In genomic region chr19:3397266-3398022, GRCh38 we compare ENCODE assay signal across 12 cellular contexts. TPM values are rescaled to one million over a fixed set of nuclear protein-coding genes. Genes with fewer than 3 reads are reported as not detected.
DNase-seq lines count a peak whose midpoint lies in the region; ATAC-seq and TF ChIP-seq lines count a peak whose summit lies in the region.
"Had no signal": no experiment of that assay in that cellular context is flagged by ENCODE, and none has a peak within 500 bp of the region (broad histone marks: within the 10 kb centered on the region; RNA-seq: fewer than 3 reads in every experiment).

No MANE protein-coding gene starts in this region.

- H3K4me3 ChIP-seq in Caco-2 (ENCODE audit: low read depth, low read length): no peak overlapping the region
- H3K4me3 ChIP-seq in right cardiac atrium (ENCODE audit: low read length): no peak overlapping the region
- peak overlapping the region; percentile 57 for H3K4me3 ChIP-seq in psoas muscle
- H3K4me3 ChIP-seq: hepatocyte had no signal

- intact Hi-C loops in Caco-2 (cut with micrococcal nuclease; ENCODE audit: unreplicated experiment) (no loop called here), right cardiac atrium (cut with DNase I) (no loop called here), psoas muscle (cut with DNase I) (no loop called here)

- WGBS in right cardiac atrium: 41% methylated on average over 17 of the region's 17 CpGs
- 17 to 32% (median 21%) methylated on average over 16 to 17 of the region's 17 CpGs for WGBS in psoas muscle, 3 donors

- H3K36me3 Mint-ChIP-seq in Caco-2 (ENCODE audit: insufficient read depth, unreplicated experiment): no peaks in the 10 kb centered on the region

- H3K9me3 ChIP-seq in Caco-2 (no peaks in the 10 kb centered on the region), right cardiac atrium (ENCODE audit: control insufficient read depth, low read length) (no peaks in the 10 kb centered on the region), psoas muscle (no peaks in the 10 kb centered on the region)

- peak; percentile 56 to 57 for ATAC-seq in right cardiac atrium
- peak; percentile 44 to 59 (median 50) for ATAC-seq in psoas muscle
- ATAC-seq in GM21381 (IDR thresholded peaks at IDR 0.05; ENCODE audit: unreplicated experiment): no peak

- BruUV-seq in Caco-2 (replicated peaks; lab: Mats Ljungman, UMichigan): no TSS peak

- POLR2A ChIA-PET in Caco-2 (lab: Charles Lee): no interaction called here

- no peaks in the 10 kb centered on the region for H3K9me3 Mint-ChIP-seq in Caco-2 (ENCODE audit: unreplicated experiment)

- H3K27ac ChIP-seq in angular gyrus (ENCODE audit: low read depth, low read length) (peak overlapping the region; percentile 99), right cardiac atrium (ENCODE audit: low read length) (peak overlapping the region; percentile 78), psoas muscle (peak overlapping the region; percentile 100)
- H3K27ac ChIP-seq: C4-2B, hepatocyte had no signal

- CTCF ChIA-PET in Caco-2 (lab: Charles Lee): interaction anchor here (0.6 kb wide), 1 partner anchor 1011 kb away, joined by 3 read pairs; no protein-coding TSS in a partner anchor

- no peak for TF ChIP-seq CTCF in Caco-2 (IDR thresholded peaks at IDR 0.05; ENCODE audit: insufficient read depth in 1 of 2, low read depth in 1 of 2, low read length in 1 of 2, severe bottlenecking in 1 of 2, unreplicated experiment in 1 of 2)
- TF ChIP-seq CTCF in psoas muscle (IDR thresholded peaks at IDR 0.05): no peak

- no peaks in the 10 kb centered on the region for H3K27me3 ChIP-seq in Caco-2 (replicated peaks; ENCODE audit: control insufficient read depth, insufficient read depth, low read length)
- no peaks in the 10 kb centered on the region for H3K27me3 ChIP-seq in right cardiac atrium (ENCODE audit: control insufficient read depth, insufficient read depth)
- H3K27me3 ChIP-seq in psoas muscle (ENCODE audit: insufficient read depth in 3 of 3, low read length in 2 of 3): no peaks in the 10 kb centered on the region
- H3K27me3 ChIP-seq: hepatocyte had no signal

- DNase-seq in Caco-2: peak; percentile 34 to 55
- peak; percentile 57 to 88 (median 82) for DNase-seq in right cardiac atrium
- DNase-seq in psoas muscle: peak in 1 of 2 donors; percentile 76
- DNase-seq in stimulated activated CD4-positive, alpha-beta T cell treated with anti-CD3 and anti-CD28 coated beads, Interleukin-2, amount 100 ng/mL, for 24 hours: no peak
- no peak for DNase-seq in GM19240 (ENCODE audit: insufficient read length, low spot score)
- DNase-seq in inferior parietal cortex (ENCODE audit: extremely low spot score): no peak
- DNase-seq: activated gamma-delta T cell, NCI-H1092 treated with DMSO at 0.1 percent for 48 hours had no signal

- H3K4me1 ChIP-seq in Caco-2 (0 out of 2 replicates have a peak, but pooled peaks cover 3% of the 10 kb centered on the region), right cardiac atrium (ENCODE audit: control insufficient read depth, insufficient read depth, low read length) (peaks cover 22% of the 10 kb centered on the region), psoas muscle (peaks cover 66% of the 10 kb centered on the region)

- peaks cover 3% of the 10 kb centered on the region for H3K27me3 Mint-ChIP-seq in Caco-2 (ENCODE audit: insufficient read depth, unreplicated experiment)

- H3K27ac Mint-ChIP-seq in Caco-2 (ENCODE audit: unreplicated experiment): no peak overlapping the region

- H3K4me1 Mint-ChIP-seq in Caco-2 (ENCODE audit: low read depth, unreplicated experiment): no peaks in the 10 kb centered on the region

- H3K36me3 ChIP-seq in Caco-2 (ENCODE audit: control insufficient read depth, insufficient read depth, low read length): no peaks in the 10 kb centered on the region
- H3K36me3 ChIP-seq in psoas muscle (ENCODE audit: insufficient read depth in 1 of 2, low read depth in 1 of 2): peaks cover 0 to 6% of the 10 kb centered on the region in 2 donors

- H3K4me3 Mint-ChIP-seq in Caco-2 (ENCODE audit: unreplicated experiment): no peak overlapping the region

RNA-seq across cellular contexts. Expression of gene NFIC, which starts 31.1 kb away (rescaled TPM):
- total RNA-seq in Caco-2 (2022) (5.1 and 5.5 TPM in 2 replicates), right cardiac atrium (100 to 1,000 TPM; 175 to 223 (median 188) TPM), psoas muscle (100 to 1,000 TPM; 209 to 439 (median 325) TPM)
- polyA plus RNA-seq in right cardiac atrium (186 TPM), psoas muscle (100 to 1,000 TPM in 2 of 3 donors, 10 to 100 TPM in 1; 100.0 to 270 (median 165) TPM)

Comparison
In these comparisons a context has a peak if more than half of its experiments do, and no peak if none do; other contexts are left out.
1. DNase-seq: peak in Caco-2 (2 of 2) and right cardiac atrium (3 of 3); none in stimulated activated CD4-positive, alpha-beta T cell treated with anti-CD3 and anti-CD28 coated beads, Interleukin-2, amount 100 ng/mL, for 24 hours (0 of 2), GM19240 (single experiment) and inferior parietal cortex (single experiment).
2. RNA of gene NFIC, which starts 31.1 kb away (total RNA-seq): 209 to 439 TPM in psoas muscle and 175 to 223 TPM in right cardiac atrium; 5.1 to 5.5 TPM in Caco-2; every median in the first group is over 10 times any median in the second.
3. Peak in every context shown above with its lines, with median percentiles within 50 percentile points of each other: H3K27ac ChIP-seq.